In the genomic region with DNA sequence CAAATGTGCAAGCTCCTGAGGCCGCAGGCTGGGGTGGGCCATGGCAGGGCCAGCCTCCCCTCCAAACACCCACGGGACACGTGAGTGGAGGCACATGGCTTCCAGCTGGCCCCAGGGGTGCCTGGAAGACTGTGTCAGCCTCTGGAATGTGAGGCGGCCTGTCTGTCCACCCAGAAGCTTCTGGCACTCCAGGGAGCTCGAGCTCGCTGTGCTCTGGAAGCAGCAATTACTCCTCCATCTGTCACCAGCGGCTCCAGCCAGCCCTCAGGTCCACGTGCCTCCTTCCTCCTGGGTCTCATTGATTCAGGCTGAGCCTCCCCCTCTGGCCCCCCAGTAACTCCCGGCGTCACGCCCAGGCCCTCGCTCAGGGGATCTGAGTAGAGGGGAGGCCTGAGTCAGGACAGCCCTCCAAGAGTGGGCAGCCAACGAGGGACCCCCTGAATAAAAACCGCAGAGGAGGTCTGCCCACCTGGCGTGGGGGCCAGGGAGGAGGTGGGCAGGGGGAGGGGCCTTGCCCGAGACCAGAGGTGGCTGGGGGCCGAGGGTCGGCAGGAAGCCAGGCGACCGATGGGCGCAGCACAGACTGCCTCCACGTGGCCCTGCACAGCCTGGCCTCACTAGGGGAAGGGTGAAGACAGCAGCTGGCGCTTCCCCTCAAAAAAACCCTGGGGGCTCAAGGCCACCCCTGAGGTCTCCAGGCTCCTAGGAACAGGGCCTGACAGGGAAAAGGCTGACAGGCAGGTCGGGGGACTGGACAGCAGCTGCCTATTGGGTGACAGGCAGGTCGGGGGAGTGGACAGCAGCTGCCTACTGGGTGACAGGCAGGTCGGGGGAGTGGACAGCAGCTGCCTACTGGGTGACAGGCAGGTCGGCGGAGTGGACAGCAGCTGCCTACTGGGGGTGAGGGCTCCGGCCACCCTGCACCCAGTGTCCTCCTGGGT, we compare ENCODE assay signal across 9 cellular contexts. TPM values are rescaled to one million over a fixed set of nuclear protein-coding genes. Genes with fewer than 3 reads are reported as not detected.
DNase-seq lines count a peak whose midpoint lies in the region; ATAC-seq and TF ChIP-seq lines count a peak whose summit lies in the region.
"Had no signal": no experiment of that assay in that cellular context is flagged by ENCODE, and none has a peak within 500 bp of the region (broad histone marks: within the 10 kb centered on the region; RNA-seq: fewer than 3 reads in every experiment).

No MANE protein-coding gene starts in this region.

- H3K9ac ChIP-seq in rectal smooth muscle tissue (ENCODE audit: low read length), result no peak overlapping the region

- H3K4me3 ChIP-seq in Peyer's patch (no peak overlapping the region), rectal smooth muscle tissue (ENCODE audit: low read length) (no peak overlapping the region)

- TF ChIP-seq POLR2A in Peyer's patch (IDR thresholded peaks at IDR 0.05), result no peak

- H3K36me3 ChIP-seq in Peyer's patch (no peaks in the 10 kb centered on the region), rectal smooth muscle tissue (ENCODE audit: control insufficient read depth, insufficient read depth, low read length) (no peaks in the 10 kb centered on the region)

- ATAC-seq in GM21723 (IDR thresholded peaks at IDR 0.05; ENCODE audit: unreplicated experiment) (no peak), HG03439 (IDR thresholded peaks at IDR 0.05; ENCODE audit: unreplicated experiment) (no peak)

- peak overlapping the region in 3 of 4 donors; percentile 11 to 79 (median 46) for H3K27ac ChIP-seq in Peyer's patch
- H3K27ac ChIP-seq in rectal smooth muscle tissue (ENCODE audit: low read depth, low read length), result peak overlapping the region; percentile 68

- in situ Hi-C loops in Caki2 (cut with HindIII; ENCODE audit: low pct_unique_long_range_greater_than_20kb, low sequenced_read_pairs), result no loop called here

- TF ChIP-seq CTCF in Peyer's patch (IDR thresholded peaks at IDR 0.05), result no peak

- H3K9me3 ChIP-seq in Peyer's patch, result no peaks in the 10 kb centered on the region

- H3K27me3 ChIP-seq in Peyer's patch (no peaks in the 10 kb centered on the region), rectal smooth muscle tissue (ENCODE audit: control insufficient read depth, insufficient read depth, low read length) (no peaks in the 10 kb centered on the region)

- H3K4me1 ChIP-seq in Peyer's patch (peaks cover 9 to 73% (median 14%) of the 10 kb centered on the region in 4 donors), rectal smooth muscle tissue (ENCODE audit: control insufficient read depth, insufficient read depth, low read length) (peaks cover 79% of the 10 kb centered on the region)

- DNase-seq in Caki2 (ENCODE audit: low read depth), result peak; percentile 51
- DNase-seq in Peyer's patch, result no peak
- peak; percentile 72 for DNase-seq in fibroblast of peridontal ligament (ENCODE audit: extremely low read depth)
- DNase-seq in HT-29 (ENCODE audit: low spot score), result no peak
- DNase-seq in NCI-H2196 treated with DMSO at 0.1 percent for 48 hours (lab: John Stamatoyannopoulos, UW; ENCODE audit: unreplicated experiment), result no peak
- DNase-seq: activated gamma-delta T cell treated with Interleukin-2 at 50 U/mL for 16 hours had no signal

RNA-seq across cellular contexts. Expression of gene PIEZO1, which starts 11.9 kb away (rescaled TPM):
- 81.1 and 82.0 TPM in 2 replicates for total RNA-seq in Caki2 (2014; rRNA removed; shearing (Covaris generic); ENCODE audit: low replicate concordance)
- 100 to 1,000 TPM in 3 of 4 donors, 10 to 100 TPM in 1; 76.9 to 218 (median 183) TPM for total RNA-seq in Peyer's patch
- 327 and 375 TPM in 2 replicates for total RNA-seq in HT-29 (2014; rRNA removed; shearing (Covaris generic))

RNA-seq across cellular contexts. Expression of gene CDT1, which starts 30.4 kb away (rescaled TPM):
- 23.1 and 24.6 TPM in 2 replicates for total RNA-seq in Caki2 (2014; rRNA removed; shearing (Covaris generic); ENCODE audit: low replicate concordance)
- total RNA-seq in Peyer's patch, result 10 to 100 TPM in 2 of 4 donors, 1 to 10 TPM in 2; 7.9 to 28.1 (median 10.1) TPM
- total RNA-seq in HT-29 (2014; rRNA removed; shearing (Covaris generic)), result 120 and 146 TPM in 2 replicates

RNA-seq across cellular contexts. Expression of gene APRT, which starts 38.6 kb away (rescaled TPM):
- 262 and 321 TPM in 2 replicates for total RNA-seq in Caki2 (2014; rRNA removed; shearing (Covaris generic); ENCODE audit: low replicate concordance)
- total RNA-seq in Peyer's patch, result 100 to 1,000 TPM; 109 to 190 (median 122) TPM
- total RNA-seq in HT-29 (2014; rRNA removed; shearing (Covaris generic)), result 669 and 675 TPM in 2 replicates

Comparison
In these comparisons a context has a peak if more than half of its experiments do, and no peak if none do; other contexts are left out.
1. DNase-seq: peak in Caki2 (single experiment) and fibroblast of peridontal ligament (single experiment); none in Peyer's patch (0 of 3), HT-29 (single experiment) and NCI-H2196 treated with DMSO at 0.1 percent for 48 hours (single experiment).